ENCODE assay signal across 21 cellular contexts in the genomic region with DNA sequence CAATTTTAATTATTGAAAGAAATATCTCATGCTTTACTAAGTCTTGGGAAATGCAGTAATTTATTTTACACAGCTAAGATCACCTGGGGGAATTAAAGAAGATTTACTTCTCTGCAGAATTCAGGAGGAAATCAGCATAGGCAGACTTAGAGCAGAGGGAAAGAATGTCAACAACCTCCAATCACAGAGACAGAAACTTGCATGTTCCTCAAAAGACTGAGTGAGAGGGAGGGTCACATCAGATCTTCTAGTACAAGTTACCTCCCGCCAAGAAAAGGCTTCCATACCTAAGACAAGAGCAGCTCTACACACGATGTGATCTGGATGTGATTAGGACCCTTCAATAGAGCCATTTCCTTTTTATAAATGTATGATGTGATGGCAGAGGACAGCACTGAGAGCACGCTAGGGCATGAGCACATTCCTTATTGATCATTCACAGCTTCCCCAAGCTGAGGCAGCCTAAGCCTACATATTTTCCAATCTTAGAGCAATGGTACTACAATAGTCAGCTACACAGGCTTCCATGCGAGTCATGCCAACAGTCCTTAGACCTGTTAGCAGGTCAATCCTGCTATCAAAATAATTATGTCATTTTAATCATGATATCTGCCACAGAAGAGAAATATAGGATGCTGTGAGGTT.
"Had no signal": no experiment of that assay in that cellular context is flagged by ENCODE, and none has a peak within 500 bp of the region (broad histone marks: within the 10 kb centered on the region; RNA-seq: fewer than 3 reads in every experiment).

No MANE protein-coding gene starts in this region.

- H3K27me3 Mint-ChIP-seq: activated CD4-positive, alpha-beta memory T cell treated with anti-CD3 and anti-CD28 coated beads for 36 hours; activated CD8-positive, alpha-beta memory T cell treated with anti-CD3 and anti-CD28 coated beads, Interleukin-2, amount 10 ng/mL, durations not matched to agents 7 days and 5 days; activated naive CD4-positive, alpha-beta T cell treated with anti-CD3 and anti-CD28 coated beads, Interleukin-2, amount 10 ng/mL, durations not matched to agents 7 days and 5 days had no signal

- H3K36me3 ChIP-seq: ascending aorta, cardiac muscle cell, esophagus muscularis mucosa, left lung, prostate gland, transverse colon had no signal

- H3K4me3 Mint-ChIP-seq: activated CD4-positive, alpha-beta memory T cell treated with anti-CD3 and anti-CD28 coated beads for 36 hours; activated CD8-positive, alpha-beta memory T cell treated with anti-CD3 and anti-CD28 coated beads, Interleukin-2, amount 10 ng/mL, durations not matched to agents 7 days and 5 days; activated naive CD4-positive, alpha-beta T cell treated with anti-CD3 and anti-CD28 coated beads, Interleukin-2, amount 10 ng/mL, durations not matched to agents 7 days and 5 days; nephron had no signal

- H3K4me3 ChIP-seq: ascending aorta, cardiac muscle cell, esophagus muscularis mucosa, left lung, prostate gland, smooth muscle cell, transverse colon had no signal

- H3K9me3 Mint-ChIP-seq: activated CD4-positive, alpha-beta memory T cell treated with anti-CD3 and anti-CD28 coated beads for 36 hours had no signal

- H3K27ac ChIP-seq: ascending aorta, cardiac muscle cell, esophagus muscularis mucosa, left lung, prostate gland, transverse colon had no signal

- H3K4me2 ChIP-seq: smooth muscle cell had no signal

- H3K9me3 ChIP-seq: ascending aorta, esophagus muscularis mucosa, left lung, prostate gland, transverse colon had no signal

- H3K36me3 Mint-ChIP-seq: activated CD4-positive, alpha-beta memory T cell treated with anti-CD3 and anti-CD28 coated beads for 36 hours; activated CD8-positive, alpha-beta memory T cell treated with anti-CD3 and anti-CD28 coated beads, Interleukin-2, amount 10 ng/mL, durations not matched to agents 7 days and 5 days; activated naive CD4-positive, alpha-beta T cell treated with anti-CD3 and anti-CD28 coated beads, Interleukin-2, amount 10 ng/mL, durations not matched to agents 7 days and 5 days had no signal

- ATAC-seq: activated CD8-positive, alpha-beta memory T cell treated with anti-CD3 and anti-CD28 coated beads, Interleukin-2, amount 10 ng/mL, durations not matched to agents 7 days and 5 days; left lung; right cardiac atrium; stimulated activated naive CD8-positive, alpha-beta T cell treated with anti-CD3 and anti-CD28 coated beads, Interleukin-15, Interleukin-2, amounts not matched to agents 100 U/mL and 50 U/mL, for 24 hours had no signal

- H3K27me3 ChIP-seq: ascending aorta, cardiac muscle cell, esophagus muscularis mucosa, left lung, transverse colon had no signal

- H3K4me1 Mint-ChIP-seq: activated CD8-positive, alpha-beta memory T cell treated with anti-CD3 and anti-CD28 coated beads, Interleukin-2, amount 10 ng/mL, durations not matched to agents 7 days and 5 days; activated naive CD4-positive, alpha-beta T cell treated with anti-CD3 and anti-CD28 coated beads, Interleukin-2, amount 10 ng/mL, durations not matched to agents 7 days and 5 days; nephron had no signal

- H3K27ac Mint-ChIP-seq: activated CD4-positive, alpha-beta memory T cell treated with anti-CD3 and anti-CD28 coated beads for 36 hours; activated CD8-positive, alpha-beta memory T cell treated with anti-CD3 and anti-CD28 coated beads, Interleukin-2, amount 10 ng/mL, durations not matched to agents 7 days and 5 days; activated naive CD4-positive, alpha-beta T cell treated with anti-CD3 and anti-CD28 coated beads, Interleukin-2, amount 10 ng/mL, durations not matched to agents 7 days and 5 days; nephron had no signal

- H3K4me1 ChIP-seq: ascending aorta, esophagus muscularis mucosa, left lung, prostate gland, transverse colon had no signal

- DNase-seq: activated CD4-positive, alpha-beta memory T cell treated with anti-CD3 and anti-CD28 coated beads for 36 hours; activated CD4-positive, CD25-positive, alpha-beta regulatory T cell treated with anti-CD3 and anti-CD28 coated beads, Interleukin-2, amount 50 U/mL, for 72 hours; activated CD8-positive, alpha-beta memory T cell treated with anti-CD3 and anti-CD28 coated beads, Interleukin-2, amount 10 ng/mL, durations not matched to agents 7 days and 5 days; activated naive CD4-positive, alpha-beta T cell treated with anti-CD3 and anti-CD28 coated beads, Interleukin-2, amount 10 ng/mL, durations not matched to agents 7 days and 5 days; activated T-cell treated with anti-CD3 and anti-CD28 coated beads, Interleukin-2, amount 50 U/mL, for 1 hour; glutamatergic neuron; left lung; occipital lobe; right cardiac atrium; stimulated activated CD4-positive, alpha-beta T cell treated with anti-CD3 and anti-CD28 coated beads, Interleukin-4, amount 100 ng/mL, for 4 hours; stimulated activated CD8-positive, alpha-beta memory T cell treated with anti-CD3 and anti-CD28 coated beads, Interleukin-4, amount 100 ng/mL, for 48 hours; stimulated activated naive CD8-positive, alpha-beta T cell treated with anti-CD3 and anti-CD28 coated beads, Interleukin-15, Interleukin-2, amounts not matched to agents 100 U/mL and 50 U/mL, for 24 hours; T-helper 1 cell; T1000; transverse colon had no signal
